ENCODE assay signal across 16 cellular contexts in the genomic region with DNA sequence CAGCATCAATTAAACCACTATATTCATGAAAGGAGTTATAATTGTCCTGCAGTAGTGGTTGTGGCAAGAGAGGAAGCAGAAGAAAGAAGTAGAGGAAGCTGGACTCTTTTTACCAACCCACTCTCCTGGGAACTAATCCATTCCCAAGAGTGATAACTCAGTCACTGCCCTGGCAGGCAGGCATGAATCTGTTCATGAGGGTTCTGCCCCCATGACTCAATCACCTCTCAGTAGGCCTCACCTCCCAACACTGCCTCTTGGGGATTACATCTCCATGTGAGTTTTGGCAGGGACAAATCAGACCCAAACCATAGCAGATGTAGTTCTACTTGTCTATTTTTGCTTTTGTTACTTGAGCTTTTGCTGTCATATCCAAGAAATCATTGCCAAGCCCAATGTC.
DNase-seq lines count a peak whose midpoint lies in the region; ATAC-seq lines count a peak whose summit lies in the region.
"Had no signal": no experiment of that assay in that cellular context is flagged by ENCODE, and none has a peak within 500 bp of the region (broad histone marks: within the 10 kb centered on the region; RNA-seq: fewer than 3 reads in every experiment).

No MANE protein-coding gene starts in this region.

- no peak for ATAC-seq in HG03571 (IDR thresholded peaks at IDR 0.05; ENCODE audit: unreplicated experiment)
- ATAC-seq in GM21526 (IDR thresholded peaks at IDR 0.05; ENCODE audit: low FRiP score, unreplicated experiment): no peak
- no peak for ATAC-seq in HG02623 (IDR thresholded peaks at IDR 0.05; ENCODE audit: unreplicated experiment)

- DNase-seq in NCI-H82 (lab: John Stamatoyannopoulos, UW) (peak; percentile 11), NCI-H82 treated with DMSO at 0.1 percent for 48 hours (lab: John Stamatoyannopoulos, UW; ENCODE audit: unreplicated experiment) (no peak), NCI-H2171 treated with DMSO at 0.1 percent for 48 hours (lab: John Stamatoyannopoulos, UW) (peak; percentile 12), epithelial cell of prostate (ENCODE audit: low read depth, low spot score) (no peak), DMS 273 (lab: John Stamatoyannopoulos, UW; ENCODE audit: unreplicated experiment) (no peak)
- DNase-seq: 8988T; C1 segment of cervical spinal cord; DMS 273 treated with DMSO at 0.1 percent for 48 hours; NCI-H1436; NCI-H2029 treated with DMSO at 0.1 percent for 48 hours; NCI-H524 treated with DMSO at 0.1 percent for 48 hours; NK-92 treated with Interleukin-12 subunit alpha and Interleukin-12 subunit beta, amount 100 ng/mL, for 24 hours; SHP77 had no signal

- peak overlapping the region; percentile 12 for H3K27ac ChIP-seq in epithelial cell of prostate

Comparison
In these comparisons a context has a peak if more than half of its experiments do, and no peak if none do; other contexts are left out.
1. DNase-seq: peak in NCI-H82 (single experiment) and NCI-H2171 treated with DMSO at 0.1 percent for 48 hours (single experiment); none in NCI-H82 treated with DMSO at 0.1 percent for 48 hours (single experiment), epithelial cell of prostate (single experiment) and DMS 273 (single experiment).